25 cellular contexts compared by ENCODE assay signal in genomic region chr3:176855901-176856486, GRCh38.
"Had no signal": no experiment of that assay in that cellular context is flagged by ENCODE, and none has a peak within 500 bp of the region (broad histone marks: within the 10 kb centered on the region; RNA-seq: fewer than 3 reads in every experiment).

No MANE protein-coding gene starts in this region.

- ATAC-seq: activated CD4-positive, CD25-positive, alpha-beta regulatory T cell treated with anti-CD3 and anti-CD28 coated beads, Interleukin-2, amount 50 U/mL, for 24 hours; activated T-cell treated with anti-CD3 and anti-CD28 coated beads, Interleukin-2, amount 50 U/mL, for 72 hours; naive thymus-derived CD4-positive, alpha-beta T cell; stimulated activated memory B cell treated with anti-CD40 and anti-IgM and Interleukin-4, amounts not matched to agents 10 μg/mL and 1 μg/mL and 100 μg/mL, for 72 hours had no signal

- H3K9me3 ChIP-seq: esophagus muscularis mucosa, sigmoid colon, stomach, suprapubic skin, tibial nerve had no signal

- H3K27ac Mint-ChIP-seq: activated CD4-positive, alpha-beta memory T cell treated with anti-CD3 and anti-CD28 coated beads, Interleukin-2, amount 10 ng/mL, durations not matched to agents 7 days and 5 days; activated CD4-positive, alpha-beta T cell treated with anti-CD3 and anti-CD28 coated beads, Interleukin-2, amount 10 ng/mL, durations not matched to agents 24 days and 14 days; activated naive CD4-positive, alpha-beta T cell treated with anti-CD3 and anti-CD28 coated beads for 36 hours; activated naive CD8-positive, alpha-beta T cell treated with anti-CD3 and anti-CD28 coated beads, Interleukin-2, amount 10 ng/mL, durations not matched to agents 7 days and 5 days; activated T-cell treated with anti-CD3 and anti-CD28 coated beads, Interleukin-2, amount 50 U/mL, for 72 hours; memory B cell; naive thymus-derived CD4-positive, alpha-beta T cell; stimulated activated memory B cell treated with anti-CD40 and anti-IgM and Interleukin-4, amounts not matched to agents 10 μg/mL and 1 μg/mL and 100 μg/mL, for 72 hours had no signal

- H3K4me3 ChIP-seq: cardiac muscle cell, esophagus muscularis mucosa, sigmoid colon, smooth muscle cell, stomach, suprapubic skin, tibial nerve had no signal

- H3K27ac ChIP-seq: cardiac muscle cell, esophagus muscularis mucosa, sigmoid colon, stomach, suprapubic skin, tibial nerve had no signal

- H3K27me3 ChIP-seq: esophagus muscularis mucosa, sigmoid colon, stomach, suprapubic skin, tibial nerve had no signal

- H3K36me3 ChIP-seq: cardiac muscle cell, esophagus muscularis mucosa, sigmoid colon, stomach, suprapubic skin, tibial nerve had no signal

- H3K9me3 Mint-ChIP-seq: activated CD4-positive, alpha-beta memory T cell treated with anti-CD3 and anti-CD28 coated beads, Interleukin-2, amount 10 ng/mL, durations not matched to agents 7 days and 5 days; activated CD4-positive, alpha-beta T cell treated with anti-CD3 and anti-CD28 coated beads, Interleukin-2, amount 10 ng/mL, durations not matched to agents 24 days and 14 days; activated naive CD4-positive, alpha-beta T cell treated with anti-CD3 and anti-CD28 coated beads for 36 hours; activated T-cell treated with anti-CD3 and anti-CD28 coated beads, Interleukin-2, amount 50 U/mL, for 72 hours; memory B cell; naive thymus-derived CD4-positive, alpha-beta T cell; neural crest cell; stimulated activated memory B cell treated with anti-CD40 and anti-IgM and Interleukin-4, amounts not matched to agents 10 μg/mL and 1 μg/mL and 100 μg/mL, for 72 hours had no signal

- H3K4me1 Mint-ChIP-seq: activated CD4-positive, alpha-beta memory T cell treated with anti-CD3 and anti-CD28 coated beads, Interleukin-2, amount 10 ng/mL, durations not matched to agents 7 days and 5 days; activated CD4-positive, alpha-beta T cell treated with anti-CD3 and anti-CD28 coated beads, Interleukin-2, amount 10 ng/mL, durations not matched to agents 24 days and 14 days; activated naive CD8-positive, alpha-beta T cell treated with anti-CD3 and anti-CD28 coated beads, Interleukin-2, amount 10 ng/mL, durations not matched to agents 7 days and 5 days; memory B cell; naive thymus-derived CD4-positive, alpha-beta T cell; neural crest cell; stimulated activated memory B cell treated with anti-CD40 and anti-IgM and Interleukin-4, amounts not matched to agents 10 μg/mL and 1 μg/mL and 100 μg/mL, for 72 hours had no signal

- DNase-seq: activated CD4-positive, alpha-beta memory T cell treated with anti-CD3 and anti-CD28 coated beads, Interleukin-2, amount 10 ng/mL, durations not matched to agents 7 days and 5 days; activated CD4-positive, alpha-beta T cell treated with anti-CD3 and anti-CD28 coated beads, Interleukin-2, amount 10 ng/mL, durations not matched to agents 24 days and 14 days; activated effector memory CD4-positive, alpha-beta T cell treated with Interleukin-2 at 50 U/mL for 16 hours; activated naive CD4-positive, alpha-beta T cell treated with anti-CD3 and anti-CD28 coated beads for 36 hours; activated naive CD8-positive, alpha-beta T cell treated with anti-CD3 and anti-CD28 coated beads, Interleukin-2, amount 10 ng/mL, durations not matched to agents 7 days and 5 days; activated T-cell treated with anti-CD3 and anti-CD28 coated beads, Interleukin-2, amount 50 U/mL, for 72 hours; amniotic stem cell; glutamatergic neuron; hippocampal formation; naive thymus-derived CD4-positive, alpha-beta T cell; occipital lobe; retina; sigmoid colon; stimulated activated CD4-positive, alpha-beta T cell treated with anti-CD3 and anti-CD28 coated beads, Interleukin-15, amount 100 ng/mL, for 24 hours; stomach; T-helper 2 cell had no signal

- H3K4me2 ChIP-seq: smooth muscle cell had no signal

- H3K36me3 Mint-ChIP-seq: activated naive CD8-positive, alpha-beta T cell treated with anti-CD3 and anti-CD28 coated beads, Interleukin-2, amount 10 ng/mL, durations not matched to agents 7 days and 5 days; memory B cell; naive thymus-derived CD4-positive, alpha-beta T cell; stimulated activated memory B cell treated with anti-CD40 and anti-IgM and Interleukin-4, amounts not matched to agents 10 μg/mL and 1 μg/mL and 100 μg/mL, for 72 hours had no signal

- H3K4me1 ChIP-seq: sigmoid colon, stomach, suprapubic skin, tibial nerve had no signal

- H3K4me3 Mint-ChIP-seq: activated CD4-positive, alpha-beta memory T cell treated with anti-CD3 and anti-CD28 coated beads, Interleukin-2, amount 10 ng/mL, durations not matched to agents 7 days and 5 days; activated CD4-positive, alpha-beta T cell treated with anti-CD3 and anti-CD28 coated beads, Interleukin-2, amount 10 ng/mL, durations not matched to agents 24 days and 14 days; activated naive CD4-positive, alpha-beta T cell treated with anti-CD3 and anti-CD28 coated beads for 36 hours; activated naive CD8-positive, alpha-beta T cell treated with anti-CD3 and anti-CD28 coated beads, Interleukin-2, amount 10 ng/mL, durations not matched to agents 7 days and 5 days; activated T-cell treated with anti-CD3 and anti-CD28 coated beads, Interleukin-2, amount 50 U/mL, for 72 hours; memory B cell; naive thymus-derived CD4-positive, alpha-beta T cell; neural crest cell; stimulated activated memory B cell treated with anti-CD40 and anti-IgM and Interleukin-4, amounts not matched to agents 10 μg/mL and 1 μg/mL and 100 μg/mL, for 72 hours had no signal
